ENCODE assay signal across 9 cellular contexts in the genomic region with DNA sequence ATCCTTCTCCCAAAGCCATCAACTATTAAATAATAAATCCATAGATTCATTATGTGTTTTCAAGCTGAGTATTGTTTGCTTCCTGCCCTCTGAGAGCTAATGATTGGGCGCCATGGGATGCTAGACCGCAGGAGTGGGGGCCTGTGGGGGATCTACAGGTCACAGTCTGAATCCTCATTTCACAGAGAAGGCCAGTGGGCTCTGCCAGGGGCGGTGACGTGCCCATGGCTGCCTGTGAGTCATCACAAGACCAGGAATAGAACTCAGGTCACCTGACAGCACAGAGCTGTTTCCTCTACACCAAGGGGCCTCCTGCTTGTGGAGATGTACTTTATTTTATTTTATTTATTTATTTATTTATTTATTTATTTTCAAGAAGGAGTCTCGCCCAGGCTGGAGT. TPM values are rescaled to one million over a fixed set of nuclear protein-coding genes. Genes with fewer than 3 reads are reported as not detected.
DNase-seq lines count a peak whose midpoint lies in the region; ATAC-seq and TF ChIP-seq lines count a peak whose summit lies in the region.
"Had no signal": no experiment of that assay in that cellular context is flagged by ENCODE, and none has a peak within 500 bp of the region (broad histone marks: within the 10 kb centered on the region; RNA-seq: fewer than 3 reads in every experiment).

No MANE protein-coding gene starts in this region.

- no peaks in the 10 kb centered on the region for H3K36me3 Mint-ChIP-seq in H9 (ENCODE audit: insufficient read depth in 1 of 3, low read depth in 3 of 3)

- no peak overlapping the region for H2BK20ac ChIP-seq in H9 (ENCODE audit: low read depth, low read length, poor library complexity, severe bottlenecking)

- H3K27me3 ChIP-seq in SJCRH30 (no peaks in the 10 kb centered on the region), body of pancreas (no peaks in the 10 kb centered on the region), layer of hippocampus (ENCODE audit: control insufficient read depth, insufficient read depth, low read length) (no peaks in the 10 kb centered on the region), H9 (ENCODE audit: insufficient read depth, low read length) (no peaks in the 10 kb centered on the region)

- no peak overlapping the region for H3K23ac ChIP-seq in H9 (ENCODE audit: insufficient read length, low read depth, low read length)

- H3K36me3 ChIP-seq in SJCRH30 (no peaks in the 10 kb centered on the region), body of pancreas (replicated peaks in 1 of 2; ENCODE audit: insufficient read depth in 1 of 2, low read depth in 2 of 2) (no peaks in the 10 kb centered on the region)

- H3K4me3 ChIP-seq in SJCRH30, result no peak overlapping the region
- no peak overlapping the region for H3K4me3 ChIP-seq in body of pancreas

- no peak overlapping the region for H2BK15ac ChIP-seq in H9 (ENCODE audit: low read depth, low read length)

- H3K4ac ChIP-seq in H9 (ENCODE audit: low read depth, low read length), result no peak overlapping the region

- H3K4me1 ChIP-seq in SJCRH30 (peaks cover 26% of the 10 kb centered on the region), body of pancreas (peaks cover 74% of the 10 kb centered on the region), H9 (ENCODE audit: insufficient read depth, low read length) (no peaks in the 10 kb centered on the region)

- no peak overlapping the region for H4K91ac ChIP-seq in H9 (ENCODE audit: insufficient read length, low read depth, low read length)

- no peak overlapping the region for H3K4me2 ChIP-seq in H9 (ENCODE audit: insufficient read depth, insufficient read length, low read length)

- no peak overlapping the region for H3T11ph ChIP-seq in H9 (ENCODE audit: low read length)

- no peak overlapping the region for H2AFZ ChIP-seq in H9 (ENCODE audit: low read length)

- H3K27ac ChIP-seq in SJCRH30 (peak overlapping the region; percentile 40), body of pancreas (peak overlapping the region; percentile 95 to 99 (median 96)), layer of hippocampus (ENCODE audit: low read depth, low read length) (peak overlapping the region; percentile 83), H9 (ENCODE audit: insufficient read length, low read depth, low read length) (no peak overlapping the region)

- intact Hi-C loops in body of pancreas (cut with DNase I), result no loop called here

- DNase-seq in SIG-M5 treated with dmso at 0.1 percent for 504 hours (lab: John Stamatoyannopoulos, UW; ENCODE audit: unreplicated experiment) (peak; percentile 74), SIG-M5 (lab: John Stamatoyannopoulos, UW) (no peak), SJCRH30 (peak; percentile 58 to 60), body of pancreas (peak; percentile 71 to 90 (median 82)), H9 (no peak)
- DNase-seq in stimulated activated CD8-positive, alpha-beta memory T cell treated with anti-CD3 and anti-CD28 coated beads, Interleukin-12 subunit alpha, Interleukin-12 subunit beta, amount 100 ng/mL, for 4 hours (ENCODE audit: low read depth), result peak; percentile 39

- no peaks in the 10 kb centered on the region for H3K23me2 ChIP-seq in H9 (ENCODE audit: insufficient read length, low read depth, low read length, poor library complexity, severe bottlenecking)

- no peaks in the 10 kb centered on the region for H4K20me1 ChIP-seq in H9 (ENCODE audit: control insufficient read depth, insufficient read depth, insufficient read length)

- TF ChIP-seq POLR2A in body of pancreas (IDR thresholded peaks at IDR 0.05), result no peak

- H3K27ac Mint-ChIP-seq in H9, result no peak overlapping the region

- H4K5ac ChIP-seq in H9 (ENCODE audit: insufficient read length, low read depth, low read length), result no peak overlapping the region

- H2BK5ac ChIP-seq in H9 (ENCODE audit: insufficient read length, low read length), result no peak overlapping the region

- H2BK12ac ChIP-seq in H9 (ENCODE audit: insufficient read length, low read depth, low read length), result no peak overlapping the region

- H2AK5ac ChIP-seq in H9 (ENCODE audit: insufficient read length, low read length), result no peak overlapping the region

- no peak overlapping the region for H3K4me3 Mint-ChIP-seq in H9

- no peak overlapping the region for H3K9ac ChIP-seq in H9 (ENCODE audit: extremely low read depth, insufficient read length, low read length)

- H3K18ac ChIP-seq in H9 (ENCODE audit: insufficient read length, low read depth, low read length), result no peak overlapping the region

- no peaks in the 10 kb centered on the region for H3K79me1 ChIP-seq in H9 (ENCODE audit: insufficient read depth, low read depth, low read length, poor library complexity, severe bottlenecking)

- H3K9me3 ChIP-seq in SJCRH30 (replicated peaks), result no peaks in the 10 kb centered on the region
- H3K9me3 ChIP-seq in body of pancreas, result no peaks in the 10 kb centered on the region
- no peaks in the 10 kb centered on the region for H3K9me3 ChIP-seq in H9 (ENCODE audit: control insufficient read depth, low read depth, low read length)

- H3K79me2 ChIP-seq in H9 (ENCODE audit: insufficient read depth, low read length), result no peaks in the 10 kb centered on the region

- no peak overlapping the region for H3K56ac ChIP-seq in H9 (ENCODE audit: insufficient read length, low read depth, low read length)

- no peaks in the 10 kb centered on the region; a peak in 1 of 5 replicates for H3K9me3 Mint-ChIP-seq in H9
- H3K9me3 Mint-ChIP-seq: central memory CD8-positive, alpha-beta T cell had no signal

- WGBS in body of pancreas, 2 donors, result 41 to 46% methylated on average over 5 of the region's 5 CpGs
- WGBS in H9 (ENCODE audit: extremely low coverage, insufficient read length, low lambda C conversion rate), result no CpG with 5 or more reads among the region's 5 CpGs

- H3K4me1 Mint-ChIP-seq in H9, result peaks cover 28 to 29% of the 10 kb centered on the region in 2 experiments

- TF ChIP-seq CTCF in body of pancreas (IDR thresholded peaks at IDR 0.05) (no peak), H9 (conservative IDR thresholded peaks at IDR 0.05) (no peak)

- peak; percentile 30 for ATAC-seq in body of pancreas
- no peak for ATAC-seq in HG03139 (IDR thresholded peaks at IDR 0.05; ENCODE audit: unreplicated experiment)

- no peak overlapping the region for H2BK120ac ChIP-seq in H9 (ENCODE audit: low read depth, low read length, poor library complexity, severe bottlenecking)

- no peak overlapping the region for H4K8ac ChIP-seq in H9 (replicated peaks; ENCODE audit: insufficient read length, low read depth, low read length)

- H3K27me3 Mint-ChIP-seq in H9 (ENCODE audit: low read depth), result no peaks in the 10 kb centered on the region
- H3K27me3 Mint-ChIP-seq: central memory CD8-positive, alpha-beta T cell had no signal

- no peak overlapping the region for H3K14ac ChIP-seq in H9 (ENCODE audit: insufficient read depth, low read length)

RNA-seq across cellular contexts. Expression of gene IL6R, which starts 15.0 kb away (rescaled TPM):
- 0.53 and 1.1 TPM in 2 replicates for total RNA-seq in SJCRH30 (2014; rRNA removed; shearing (Covaris generic))
- 10 to 100 TPM in 1 of 2 donors, 1 to 10 TPM in 1; 5.9 to 13.5 TPM for total RNA-seq in body of pancreas
- total RNA-seq in H9 (2021), result 1.7 and 2.8 TPM in 2 replicates

Comparison
In these comparisons a context has a peak if more than half of its experiments do, and no peak if none do; other contexts are left out.
1. DNase-seq: peak in SIG-M5 treated with dmso at 0.1 percent for 504 hours (single experiment), SJCRH30 (2 of 2), body of pancreas (4 of 4) and stimulated activated CD8-positive, alpha-beta memory T cell treated with anti-CD3 and anti-CD28 coated beads, Interleukin-12 subunit alpha, Interleukin-12 subunit beta, amount 100 ng/mL, for 4 hours (single experiment); none in SIG-M5 (single experiment) and H9 (single experiment).